31 cellular contexts compared by ENCODE assay signal in the genomic region with DNA sequence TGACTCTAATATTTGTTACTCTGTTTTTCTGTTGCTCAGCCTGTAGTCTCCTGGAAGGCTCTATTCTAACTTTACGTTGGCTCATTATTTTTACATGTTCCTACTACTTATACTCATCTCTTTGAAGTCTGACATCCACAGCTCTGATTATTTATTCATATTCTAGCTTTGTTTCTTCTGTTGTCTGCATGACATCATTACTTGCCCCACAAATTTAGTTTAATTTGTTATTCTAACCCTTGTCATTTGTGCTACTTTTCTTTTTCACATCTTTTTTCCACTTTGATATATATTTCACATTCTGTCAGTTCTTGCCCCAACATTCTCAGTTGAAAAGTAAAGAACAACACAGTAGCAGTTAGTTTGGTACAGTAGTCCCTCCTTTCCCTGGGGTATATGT. TPM values are rescaled to one million over a fixed set of nuclear protein-coding genes. Genes with fewer than 3 reads are reported as not detected.
DNase-seq lines count a peak whose midpoint lies in the region; ATAC-seq, FAIRE-seq and TF ChIP-seq lines count a peak whose summit lies in the region.
"Had no signal": no experiment of that assay in that cellular context is flagged by ENCODE, and none has a peak within 500 bp of the region (broad histone marks: within the 10 kb centered on the region; RNA-seq: fewer than 3 reads in every experiment).

No MANE protein-coding gene starts in this region.

- BruUV-seq in HepG2 (replicated peaks; lab: Mats Ljungman, UMichigan) (no TSS peak), endothelial cell of umbilical vein (replicated peaks; lab: Mats Ljungman, UMichigan) (TSS peak; percentile 2)

- intact Hi-C loops in HepG2 (cut with micrococcal nuclease; ENCODE audit: unreplicated experiment) (no loop called here), right lobe of liver (cut with DNase I) (no loop called here), endothelial cell of umbilical vein (cut with micrococcal nuclease) (no loop called here)

- H3K4me1 ChIP-seq in HepG2 (ENCODE audit: insufficient read depth, low read length), result no peaks in the 10 kb centered on the region
- no peaks in the 10 kb centered on the region for H3K4me1 ChIP-seq in right lobe of liver
- no peaks in the 10 kb centered on the region for H3K4me1 ChIP-seq in endothelial cell of umbilical vein (ENCODE audit: control insufficient read depth, extremely low read depth, insufficient read depth, low read length)
- H3K4me1 ChIP-seq in smooth muscle cell (ENCODE audit: low read depth), result no peaks in the 10 kb centered on the region
- H3K4me1 ChIP-seq: prostate gland had no signal

- TF ChIP-seq CTCF in HepG2 (CRISPR knock-in tag; IDR thresholded peaks at IDR 0.05) (no peak), right lobe of liver (IDR thresholded peaks at IDR 0.05) (no peak), endothelial cell of umbilical vein (IDR thresholded peaks at IDR 0.05; ENCODE audit: extremely low read depth in 1 of 2, insufficient read depth in 1 of 2, low read depth in 1 of 2, low read length in 2 of 2) (no peak), smooth muscle cell (IDR thresholded peaks at IDR 0.05; ENCODE audit: borderline replicate concordance, insufficient read depth, poor library complexity, severe bottlenecking) (no peak)

- H3K27me3 ChIP-seq in HepG2 (ENCODE audit: control insufficient read depth in 1 of 2, insufficient read depth in 2 of 2, low read length in 2 of 2) (no peaks in the 10 kb centered on the region), right lobe of liver (no peaks in the 10 kb centered on the region), endothelial cell of umbilical vein (ENCODE audit: control insufficient read depth in 2 of 2, insufficient read depth in 2 of 2, low read length in 2 of 2) (no peaks in the 10 kb centered on the region), smooth muscle cell (ENCODE audit: low read depth) (no peaks in the 10 kb centered on the region)
- H3K27me3 ChIP-seq: BLaER1 treated with 17β-estradiol and CSF1 and Interleukin-3, amounts not matched to agents 10 nM and 100 nM; gastroesophageal sphincter; hepatocyte; upper lobe of left lung had no signal

- POLR2A ChIA-PET in HepG2 (lab: Yijun Ruan, JAX), result no interaction called here
- POLR2A ChIA-PET in T-cell (lab: Charles Lee), result interaction anchor here in 1 of 2 donors (0.6 to 1.1 kb wide), 3 partner anchors 15 to 863 kb away, joined by 3 read pairs; no protein-coding TSS in a partner anchor
- POLR2A ChIA-PET in endothelial cell of umbilical vein (lab: Charles Lee), result no interaction called here

- H3K9me1 ChIP-seq in endothelial cell of umbilical vein (replicated peaks; ENCODE audit: control insufficient read depth, extremely low read depth, insufficient read depth, low read length), result no peaks in the 10 kb centered on the region

- H3K4me2 ChIP-seq in HepG2 (ENCODE audit: low read depth, low read length) (no peak overlapping the region), endothelial cell of umbilical vein (ENCODE audit: insufficient read depth, low read length) (no peak overlapping the region), smooth muscle cell (no peak overlapping the region)
- H3K4me2 ChIP-seq: BLaER1 treated with 17β-estradiol and CSF1 and Interleukin-3, amounts not matched to agents 10 nM and 100 nM; hepatocyte; PC-9; SK-N-SH had no signal

- H3K79me2 ChIP-seq in HepG2 (ENCODE audit: insufficient read depth, low read length) (peaks cover 7% of the 10 kb centered on the region), endothelial cell of umbilical vein (ENCODE audit: control insufficient read depth, insufficient read depth, low read length) (peaks cover 52% of the 10 kb centered on the region), smooth muscle cell (ENCODE audit: low read depth) (peaks cover 85% of the 10 kb centered on the region)

- peaks cover 49 to 60% (median 55%) of the 10 kb centered on the region in 3 donors for H3K4me1 Mint-ChIP-seq in T-cell

- no peaks in the 10 kb centered on the region for H3F3A ChIP-seq in smooth muscle cell (ENCODE audit: low read depth)

- TF ChIP-seq EP300 in HepG2 (IDR thresholded peaks at IDR 0.05; ENCODE audit: low read depth in 2 of 2, low read length in 2 of 2) (no peak), HepG2 (CRISPR knock-in tag; IDR thresholded peaks at IDR 0.05; ENCODE audit: borderline replicate concordance) (no peak)

- H3K9me3 Mint-ChIP-seq in T-cell, result no peaks in the 10 kb centered on the region
- H3K9me3 Mint-ChIP-seq: activated T-cell treated with anti-CD3 and anti-CD28 coated beads, Interleukin-2, amount 50 U/mL, for 4 hours; T-helper 1 cell treated with Interleukin-12 subunit alpha and Interleukin-12 subunit beta and Interleukin-4 antibody, amounts not matched to agents 30 μg/mL and 1 μg/mL, for 36 hours had no signal

- no peak overlapping the region for H2AFZ ChIP-seq in HepG2 (ENCODE audit: low read length)
- no peak overlapping the region for H2AFZ ChIP-seq in endothelial cell of umbilical vein (ENCODE audit: low read depth, low read length)
- no peak overlapping the region for H2AFZ ChIP-seq in smooth muscle cell (ENCODE audit: low read depth)
- H2AFZ ChIP-seq: GM23248, hepatocyte, PC-9 had no signal

- TF ChIP-seq POLR2A in HepG2 (IDR thresholded peaks at IDR 0.05; ENCODE audit: insufficient read depth in 1 of 2, low read depth in 2 of 2, low read length in 2 of 2), result no peak
- TF ChIP-seq POLR2A in right lobe of liver (IDR thresholded peaks at IDR 0.05), result no peak
- no peak for TF ChIP-seq POLR2A in endothelial cell of umbilical vein (IDR thresholded peaks at IDR 0.05; ENCODE audit: low read depth, low read length)

- peaks cover 48% of the 10 kb centered on the region for H3K36me3 Mint-ChIP-seq in T-cell

- ATAC-seq in HepG2, result no peak
- no peak for ATAC-seq in right lobe of liver
- no peak for ATAC-seq in T-cell (replicated peaks in 1 of 4)
- ATAC-seq in GM19463 (IDR thresholded peaks at IDR 0.05; ENCODE audit: unreplicated experiment), result no peak
- ATAC-seq: activated T-cell treated with anti-CD3 and anti-CD28 coated beads, Interleukin-2, amount 50 U/mL, for 4 hours; gastroesophageal sphincter; left cardiac atrium; sciatic nerve had no signal

- dilution Hi-C loops in endothelial cell of umbilical vein (cut with MboI; ENCODE audit: extremely low pct_ligation_motif_present, low sequenced_read_pairs), result no loop called here

- peak overlapping the region; percentile 3 to 70 for H3K27ac Mint-ChIP-seq in T-cell

- H3K4me3 ChIP-seq in HepG2 (replicated peaks in 1 of 3; ENCODE audit: insufficient read depth in 1 of 3, low read depth in 2 of 3, low read length in 3 of 3) (no peak overlapping the region), right lobe of liver (no peak overlapping the region), endothelial cell of umbilical vein (replicated peaks in 1 of 3; ENCODE audit: insufficient read depth in 1 of 3, low read depth in 1 of 3, low read length in 3 of 3) (no peak overlapping the region), smooth muscle cell (no peak overlapping the region)
- H3K4me3 ChIP-seq: BLaER1 treated with 17β-estradiol and CSF1 and Interleukin-3, amounts not matched to agents 10 nM and 100 nM; gastroesophageal sphincter; GM23248; hepatocyte; lung; PC-9; prostate gland; upper lobe of left lung had no signal

- FAIRE-seq in HepG2 (lab: Jason Lieb, UNC), result no peak
- no peak for FAIRE-seq in endothelial cell of umbilical vein (lab: Jason Lieb, UNC)
- FAIRE-seq: bronchial epithelial cell, colon had no signal

- WGBS in HepG2 (ENCODE audit: low lambda C conversion rate), result 97% methylated on average over 1 of the region's 1 CpG
- 100% methylated on average over 1 of the region's 1 CpG for WGBS in right lobe of liver (ENCODE audit: insufficient coverage, low coverage, low lambda C conversion rate, missing lambda C conversion rate)
- WGBS in smooth muscle cell (ENCODE audit: low lambda C conversion rate), result 97% methylated on average over 1 of the region's 1 CpG

- CTCF ChIA-PET in HepG2 (lab: Yijun Ruan, JAX; ENCODE audit: low intra/inter-chr PET ratio, low total read pairs), result no interaction called here
- CTCF ChIA-PET in T-cell (lab: Charles Lee), result no interaction called here
- CTCF ChIA-PET in endothelial cell of umbilical vein (lab: Charles Lee), result interaction anchor here (1.1 to 1.6 kb wide), 3 partner anchors 9 to 83 kb away, joined by 3 to 4 read pairs (median 4); no protein-coding TSS in a partner anchor

- H3K4me3 Mint-ChIP-seq in T-cell, result no peak overlapping the region
- H3K4me3 Mint-ChIP-seq: activated T-cell treated with anti-CD3 and anti-CD28 coated beads, Interleukin-2, amount 50 U/mL, for 4 hours; T-helper 1 cell treated with Interleukin-12 subunit alpha and Interleukin-12 subunit beta and Interleukin-4 antibody, amounts not matched to agents 30 μg/mL and 1 μg/mL, for 36 hours had no signal

- H3K9ac ChIP-seq in HepG2 (ENCODE audit: insufficient read depth, low read depth, low read length), result no peak overlapping the region
- H3K9ac ChIP-seq in endothelial cell of umbilical vein (replicated peaks; ENCODE audit: extremely low read depth, insufficient read depth, low read length), result no peak overlapping the region
- no peak overlapping the region for H3K9ac ChIP-seq in smooth muscle cell (ENCODE audit: low read depth)
- H3K9ac ChIP-seq: GM23248, SK-N-SH had no signal

- peaks cover 5 to 67% of the 10 kb centered on the region in 2 experiments; a peak in 4 of 5 replicates for H3K36me3 ChIP-seq in HepG2 (replicated peaks in 1 of 2; ENCODE audit: control insufficient read depth in 1 of 2, insufficient read depth in 2 of 2, low read length in 2 of 2)
- H3K36me3 ChIP-seq in right lobe of liver, result peaks cover 0 to 53% (median 5%) of the 10 kb centered on the region in 4 donors
- H3K36me3 ChIP-seq in endothelial cell of umbilical vein (ENCODE audit: control insufficient read depth in 2 of 2, extremely low read depth in 1 of 2, insufficient read depth in 2 of 2, low read length in 2 of 2), result peaks cover 7 to 15% of the 10 kb centered on the region in 2 experiments
- H3K36me3 ChIP-seq in smooth muscle cell (ENCODE audit: low read depth), result peaks cover 28% of the 10 kb centered on the region
- H3K36me3 ChIP-seq: prostate gland had no signal

- in situ Hi-C loops in HepG2 (cut with HindIII; ENCODE audit: extremely low pct_ligation_motif_present, low pct_unique_long_range_greater_than_20kb), result no loop called here

- H4K20me1 ChIP-seq in HepG2 (ENCODE audit: insufficient read depth, low read length), result peaks cover 7% of the 10 kb centered on the region
- peaks cover 6% of the 10 kb centered on the region for H4K20me1 ChIP-seq in endothelial cell of umbilical vein (replicated peaks; ENCODE audit: control insufficient read depth, extremely low read depth, insufficient read depth, low read length)
- H4K20me1 ChIP-seq in smooth muscle cell (ENCODE audit: low read depth), result peaks cover 99% of the 10 kb centered on the region

- no peaks in the 10 kb centered on the region for H3K9me3 ChIP-seq in HepG2 (ENCODE audit: low read length)
- H3K9me3 ChIP-seq in right lobe of liver, result no peaks in the 10 kb centered on the region
- no peaks in the 10 kb centered on the region for H3K9me3 ChIP-seq in endothelial cell of umbilical vein (replicated peaks; ENCODE audit: control insufficient read depth, insufficient read depth, low read length)
- no peaks in the 10 kb centered on the region for H3K9me3 ChIP-seq in smooth muscle cell (replicated peaks; ENCODE audit: low read depth)
- H3K9me3 ChIP-seq: BLaER1 treated with 17β-estradiol and CSF1 and Interleukin-3, amounts not matched to agents 10 nM and 100 nM; gastroesophageal sphincter; prostate gland; SK-N-SH; upper lobe of left lung had no signal

- H3K27me3 Mint-ChIP-seq in T-cell, result no peaks in the 10 kb centered on the region

- no peak for TF ChIP-seq RAD21 in HepG2 (CRISPR knock-in tag; IDR thresholded peaks at IDR 0.05)

- H3K27ac ChIP-seq in HepG2 (ENCODE audit: extremely low read length, insufficient read depth, low read length) (no peak overlapping the region), right lobe of liver (no peak overlapping the region), endothelial cell of umbilical vein (ENCODE audit: insufficient read depth, low read depth, low read length) (no peak overlapping the region), smooth muscle cell (ENCODE audit: low read depth) (peak overlapping the region; percentile 3)
- H3K27ac ChIP-seq: BLaER1 treated with 17β-estradiol and CSF1 and Interleukin-3, amounts not matched to agents 10 nM and 100 nM; gastroesophageal sphincter; GM23248; hepatocyte; PC-9; prostate gland; upper lobe of left lung had no signal

- DNase-seq in HepG2 (ENCODE audit: low spot score) (no peak), right lobe of liver (no peak), T-cell (no peak), endothelial cell of umbilical vein (ENCODE audit: low read depth, low spot score) (no peak), smooth muscle cell (lab: John Stamatoyannopoulos, UW; ENCODE audit: unreplicated experiment) (no peak), medulla oblongata (ENCODE audit: extremely low spot score) (no peak)
- DNase-seq: activated CD4-positive, alpha-beta T cell treated with anti-CD3 and anti-CD28 coated beads for 1 hour; activated naive CD4-positive, alpha-beta T cell; activated T-cell treated with anti-CD3 and anti-CD28 coated beads, Interleukin-2, amount 50 U/mL, for 4 hours; anterior cingulate cortex; DND-41; GF-D8; GM23248; left cardiac atrium; NCI-H146; NCI-H345; PC-9; SK-N-SH; stimulated activated CD4-positive, alpha-beta T cell treated with anti-CD3 and anti-CD28 coated beads, Interleukin-12 subunit alpha, Interleukin-12 subunit beta, amount 100 ng/mL, for 4 hours; stimulated activated CD4-positive, alpha-beta T cell treated with anti-CD3 and anti-CD28 coated beads, Interleukin-4, amount 100 ng/mL, for 1 hour; upper lobe of left lung had no signal

RNA-seq across cellular contexts. Expression of gene KMT2E, which starts 51.1 kb away (rescaled TPM):
- total RNA-seq in HepG2 (2016; rRNA removed; fragmentation: Illumina TruSeq; extraction: Trizol), result 24.4 and 31.3 TPM in 2 replicates
- 33.8 and 35.5 TPM in 2 replicates for total RNA-seq in HepG2 (2016; cell fraction: cytosol; rRNA removed; fragmentation: Illumina TruSeq; extraction: Trizol; ENCODE audit: low read depth)
- 22.1 and 28.1 TPM in 2 replicates for total RNA-seq in HepG2 (2016; cell fraction: insoluble cytoplasmic fraction; rRNA removed; fragmentation: Illumina TruSeq; extraction: Trizol)
- 22.4 and 24.0 TPM in 2 replicates for total RNA-seq in HepG2 (2016; cell fraction: membrane; rRNA removed; fragmentation: Illumina TruSeq; extraction: Trizol)
- total RNA-seq in HepG2 (2016; cell fraction: nucleus; rRNA removed; fragmentation: Illumina TruSeq; extraction: Trizol), result 66.2 and 71.2 TPM in 2 replicates
- 6.3 and 7.2 TPM in 2 replicates for polyA plus RNA-seq in HepG2 (2011; rRNA removed)
- 4.4 and 6.3 TPM in 2 replicates for polyA plus RNA-seq in HepG2 (2011; cell fraction: cytosol; rRNA removed)
- 37.0 and 41.5 TPM in 2 replicates for polyA plus RNA-seq in HepG2 (2011; cell fraction: nucleus; rRNA removed)
- polyA plus RNA-seq in HepG2 (2012), result 22.0 and 24.0 TPM in 2 replicates
- 0.65 and 0.67 TPM in 2 replicates for polyA plus RNA-seq in HepG2 (2016; cell fraction: cytosol; fragmentation: Illumina TruSeq; extraction: Trizol; ENCODE audit: low read depth)
- polyA plus RNA-seq in HepG2 (2016; cell fraction: insoluble cytoplasmic fraction; fragmentation: Illumina TruSeq; extraction: Trizol; ENCODE audit: low read depth), result 15.4 and 16.5 TPM in 2 replicates
- 2.3 and 2.8 TPM in 2 replicates for polyA plus RNA-seq in HepG2 (2016; cell fraction: membrane; fragmentation: Illumina TruSeq; extraction: Trizol; ENCODE audit: low read depth)
- polyA plus RNA-seq in HepG2 (2016; cell fraction: nucleus; fragmentation: Illumina TruSeq; extraction: Trizol; ENCODE audit: insufficient read depth, low read depth), result 36.9 and 42.5 TPM in 2 replicates
- polyA minus RNA-seq in HepG2 (2011; rRNA and poly(A)+ RNA removed; ENCODE audit: low replicate concordance), result 34.9 and 41.2 TPM in 2 replicates
- 15.4 and 16.4 TPM in 2 replicates for polyA minus RNA-seq in HepG2 (2011; cell fraction: cytosol; rRNA and poly(A)+ RNA removed)
- polyA minus RNA-seq in HepG2 (2011; cell fraction: nucleus; rRNA and poly(A)+ RNA removed), result 145 and 151 TPM in 2 replicates
- 10 to 100 TPM; 21.6 to 31.6 (median 25.3) TPM for total RNA-seq in right lobe of liver
- 100 to 1,000 TPM; 164 to 260 (median 169) TPM for total RNA-seq in T-cell
- 68.5 and 74.8 TPM in 2 replicates for total RNA-seq in endothelial cell of umbilical vein
- polyA plus RNA-seq in endothelial cell of umbilical vein, result 10.1 and 19.0 TPM in 2 replicates
- 10.7 and 11.8 TPM in 2 replicates for polyA plus RNA-seq in endothelial cell of umbilical vein (2011; cell fraction: cytosol; rRNA removed)
- polyA plus RNA-seq in endothelial cell of umbilical vein (2011; cell fraction: nucleus; rRNA removed), result 55.5 and 66.2 TPM in 2 replicates
- 27.7 and 29.8 TPM in 2 replicates for polyA plus RNA-seq in endothelial cell of umbilical vein (2012)
- 92.4 and 106 TPM in 2 replicates for polyA minus RNA-seq in endothelial cell of umbilical vein
- 19.5 TPM for polyA minus RNA-seq in endothelial cell of umbilical vein (2011; cell fraction: cytosol; rRNA and poly(A)+ RNA removed)
- 172 and 208 TPM in 2 replicates for polyA minus RNA-seq in endothelial cell of umbilical vein (2011; cell fraction: nucleus; rRNA and poly(A)+ RNA removed)
- 64.4 and 77.3 TPM in 2 replicates for total RNA-seq in smooth muscle cell
- polyA plus RNA-seq in smooth muscle cell, result 88.1 and 106 TPM in 2 replicates
